Comparison of ENCODE assay signal across 16 cellular contexts in genomic region chr22:48837341-48837935, GRCh38.
"Had no signal": no experiment of that assay in that cellular context is flagged by ENCODE, and none has a peak within 500 bp of the region (broad histone marks: within the 10 kb centered on the region; RNA-seq: fewer than 3 reads in every experiment).

No MANE protein-coding gene starts in this region.

- H3K27me3 ChIP-seq: adrenal gland had no signal

- H3K36me3 ChIP-seq: adrenal gland, esophagus muscularis mucosa, left ventricle myocardium inferior, pancreas, stomach, thoracic aorta had no signal

- H3K9me3 ChIP-seq: adrenal gland, pancreas, thoracic aorta had no signal

- H3K27ac Mint-ChIP-seq: activated T-helper 2 cell treated with anti-CD3 and anti-CD28 coated beads, Interferon-gamma antibody, Interleukin-2, Interleukin-4, amounts not matched to agents 10 μg/mL and 5 μg/mL and 100 μg/mL, durations not matched to agents 14 hours and 24 hours and 36 hours; T-helper 1 cell treated with Interleukin-12 subunit alpha and Interleukin-12 subunit beta and Interleukin-4 antibody, amounts not matched to agents 30 μg/mL and 1 μg/mL, for 36 hours had no signal

- H3K36me3 Mint-ChIP-seq: immature natural killer cell had no signal

- DNase-seq: activated CD4-positive, alpha-beta T cell treated with anti-CD3 and anti-CD28 coated beads, Interleukin-2, amount 50 U/mL, for 1 hour; activated naive CD4-positive, alpha-beta T cell treated with anti-CD3 and anti-CD28 coated beads, Interleukin-2, amount 50 U/mL, for 16 hours; activated T-cell treated with anti-CD3 and anti-CD28 coated beads for 4 hours; adrenal gland; cortex of kidney; effector memory CD4-positive, alpha-beta T cell; immature natural killer cell; left ventricle myocardium inferior; stomach had no signal

- H3K4me3 ChIP-seq: adrenal gland, esophagus muscularis mucosa, left ventricle myocardium inferior, pancreas, stomach, thoracic aorta had no signal

- H3K27ac ChIP-seq: adrenal gland, esophagus muscularis mucosa, left ventricle myocardium inferior, pancreas, stomach, thoracic aorta had no signal

- H3K4me3 Mint-ChIP-seq: central memory CD8-positive, alpha-beta T cell; immature natural killer cell; neural crest cell; T-helper 1 cell treated with Interleukin-12 subunit alpha and Interleukin-12 subunit beta and Interleukin-4 antibody, amounts not matched to agents 30 μg/mL and 1 μg/mL, for 36 hours had no signal

- H3K4me1 ChIP-seq: adrenal gland, esophagus muscularis mucosa, left ventricle myocardium inferior, pancreas, stomach had no signal

- ATAC-seq: pancreas had no signal

- H3K4me1 Mint-ChIP-seq: central memory CD8-positive, alpha-beta T cell; neural crest cell had no signal
